Comparison of ENCODE assay signal across 21 cellular contexts in genomic region chr2:151251012-151251411, GRCh38. TPM values are rescaled to one million over a fixed set of nuclear protein-coding genes. Genes with fewer than 3 reads are reported as not detected.
DNase-seq lines count a peak whose midpoint lies in the region; ATAC-seq, FAIRE-seq and TF ChIP-seq lines count a peak whose summit lies in the region.
"Had no signal": no experiment of that assay in that cellular context is flagged by ENCODE, and none has a peak within 500 bp of the region (broad histone marks: within the 10 kb centered on the region; RNA-seq: fewer than 3 reads in every experiment).

No MANE protein-coding gene starts in this region.

- DNase-seq in CD8-positive, alpha-beta T cell = no peak
- DNase-seq in RWPE2 (ENCODE audit: low spot score) = no peak
- peak; percentile 58 for DNase-seq in epithelial cell of esophagus (ENCODE audit: low read depth)
- no peak for DNase-seq in osteocyte (ENCODE audit: extremely low spot score, unreplicated experiment)
- DNase-seq in GM19240 (ENCODE audit: insufficient read length, low spot score) = no peak
- no peak for DNase-seq in frontal cortex (ENCODE audit: low spot score in 2 of 2)
- no peak for DNase-seq in KG1 (lab: John Stamatoyannopoulos, UW)
- no peak for DNase-seq in D341Med (ENCODE audit: low spot score)
- DNase-seq: amygdala; dermis blood vessel endothelial cell; naive B cell; NCI-H1092; NCI-H774; psoas muscle; RPMI8226; stimulated activated CD4-positive, alpha-beta T cell treated with anti-CD3 and anti-CD28 coated beads, Interleukin-15, amount 100 ng/mL, for 24 hours; T-cell; WERI-Rb-1 had no signal

- H3K4me3 ChIP-seq in CD8-positive, alpha-beta T cell (ENCODE audit: low read depth, low read length) = no peak overlapping the region
- H3K4me3 ChIP-seq in RWPE2 (ENCODE audit: severe bottlenecking) (no peak overlapping the region), epithelial cell of esophagus (ENCODE audit: low read length) (no peak overlapping the region)
- H3K4me3 ChIP-seq: esophagus muscularis mucosa, psoas muscle had no signal

- H3K36me3 Mint-ChIP-seq in CD8-positive, alpha-beta T cell = peaks cover 73% of the 10 kb centered on the region
- peaks cover 40% of the 10 kb centered on the region for H3K36me3 Mint-ChIP-seq in osteocyte (ENCODE audit: unreplicated experiment)

- no peak overlapping the region for H3K27ac ChIP-seq in CD8-positive, alpha-beta T cell (ENCODE audit: low read depth, low read length)
- peak overlapping the region; percentile 49 for H3K27ac ChIP-seq in RWPE2 (ENCODE audit: poor library complexity, severe bottlenecking)
- H3K27ac ChIP-seq: esophagus muscularis mucosa, psoas muscle, WERI-Rb-1 had no signal

- no peaks in the 10 kb centered on the region for H3K27me3 Mint-ChIP-seq in CD8-positive, alpha-beta T cell (ENCODE audit: low read depth)
- H3K27me3 Mint-ChIP-seq in osteocyte (ENCODE audit: unreplicated experiment) = no peaks in the 10 kb centered on the region
- H3K27me3 Mint-ChIP-seq: IgD-negative memory B cell, naive B cell, T-cell had no signal

- peaks cover 23% of the 10 kb centered on the region for H3K9me3 Mint-ChIP-seq in CD8-positive, alpha-beta T cell
- H3K9me3 Mint-ChIP-seq in osteocyte (ENCODE audit: unreplicated experiment) = peaks cover 12% of the 10 kb centered on the region

- H3K9me3 ChIP-seq in CD8-positive, alpha-beta T cell (ENCODE audit: low read length) = peaks cover 8% of the 10 kb centered on the region
- no peaks in the 10 kb centered on the region for H3K9me3 ChIP-seq in RWPE2 (ENCODE audit: severe bottlenecking)

- H3K4me1 ChIP-seq in CD8-positive, alpha-beta T cell (ENCODE audit: insufficient read depth, low read length) = no peaks in the 10 kb centered on the region
- H3K4me1 ChIP-seq in RWPE2 (ENCODE audit: insufficient read depth, poor library complexity, severe bottlenecking) = peaks cover 5% of the 10 kb centered on the region
- H3K4me1 ChIP-seq: esophagus muscularis mucosa, psoas muscle had no signal

- H3K27me3 ChIP-seq in CD8-positive, alpha-beta T cell (ENCODE audit: insufficient read depth, low read length) = no peaks in the 10 kb centered on the region
- no peaks in the 10 kb centered on the region for H3K27me3 ChIP-seq in RWPE2 (ENCODE audit: insufficient read depth, poor library complexity, severe bottlenecking)
- H3K27me3 ChIP-seq: esophagus muscularis mucosa had no signal

- intact Hi-C loops in CD8-positive, alpha-beta T cell (cut with DNase I, micrococcal nuclease) = no loop called here

- peaks cover 8% of the 10 kb centered on the region for H3K4me1 Mint-ChIP-seq in CD8-positive, alpha-beta T cell (ENCODE audit: low read depth)
- H3K4me1 Mint-ChIP-seq in osteocyte (ENCODE audit: unreplicated experiment) = peaks cover 23% of the 10 kb centered on the region
- H3K4me1 Mint-ChIP-seq: CD14-positive monocyte, IgD-negative memory B cell had no signal

- no peak overlapping the region for H3K4me3 Mint-ChIP-seq in CD8-positive, alpha-beta T cell
- H3K4me3 Mint-ChIP-seq in osteocyte (ENCODE audit: unreplicated experiment) = no peak overlapping the region
- H3K4me3 Mint-ChIP-seq: CD14-positive monocyte, IgD-negative memory B cell, naive B cell, T-cell had no signal

- H3K36me3 ChIP-seq in CD8-positive, alpha-beta T cell (ENCODE audit: insufficient read depth, low read length) = peaks cover 26% of the 10 kb centered on the region
- no peaks in the 10 kb centered on the region for H3K36me3 ChIP-seq in RWPE2 (ENCODE audit: low read depth)
- H3K36me3 ChIP-seq: WERI-Rb-1 had no signal

- ATAC-seq in CD8-positive, alpha-beta T cell = no peak
- ATAC-seq in RWPE2 (ENCODE audit: low read depth) = peak; percentile 79
- ATAC-seq: psoas muscle, T-cell had no signal

- CTCF ChIA-PET in CD8-positive, alpha-beta T cell (lab: Charles Lee) = interaction anchor here (0.7 kb wide), 1 partner anchor 12 kb away, joined by 4 read pairs; no protein-coding TSS in a partner anchor

- peak overlapping the region; percentile 65 for H3K27ac Mint-ChIP-seq in CD8-positive, alpha-beta T cell
- H3K27ac Mint-ChIP-seq in osteocyte (ENCODE audit: unreplicated experiment) = peak overlapping the region; percentile 76
- H3K27ac Mint-ChIP-seq: IgD-negative memory B cell, T-cell had no signal

- FAIRE-seq in frontal cortex (lab: Jason Lieb, UNC) = no peak

- TF ChIP-seq CTCF in CD8-positive, alpha-beta T cell (IDR thresholded peaks at IDR 0.05) = no peak
- no peak for TF ChIP-seq CTCF in RWPE2 (IDR thresholded peaks at IDR 0.05; ENCODE audit: poor library complexity, severe bottlenecking)
- no peak for TF ChIP-seq CTCF in epithelial cell of esophagus (IDR thresholded peaks at IDR 0.05; ENCODE audit: insufficient read depth, low read depth, low read length, missing control alignments)
- no peak for TF ChIP-seq CTCF in osteocyte (IDR thresholded peaks at IDR 0.05)

- POLR2A ChIA-PET in CD8-positive, alpha-beta T cell (lab: Charles Lee) = no interaction called here

RNA-seq across cellular contexts. Expression of gene RBM43, which starts 10.7 kb away (rescaled TPM):
- 10 to 100 TPM; 12.1 to 12.4 TPM for total RNA-seq in CD8-positive, alpha-beta T cell
- total RNA-seq in osteocyte = 5.0 and 6.9 TPM in 2 replicates
- total RNA-seq in frontal cortex = 2.0 TPM

RNA-seq across cellular contexts. Expression of gene NMI, which starts 38.5 kb away (rescaled TPM):
- 10 to 100 TPM; 16.9 to 18.0 TPM for total RNA-seq in CD8-positive, alpha-beta T cell
- total RNA-seq in osteocyte = 16.2 and 17.2 TPM in 2 replicates
- total RNA-seq in frontal cortex = 1.6 TPM
